9 cellular contexts compared by ENCODE assay signal in genomic region chr19:46602392-46603194, GRCh38. TPM values are rescaled to one million over a fixed set of nuclear protein-coding genes. Genes with fewer than 3 reads are reported as not detected.
A peak's percentile ranks its signal among the peaks of the same experiment; 100 is the strongest.
DNase-seq lines count a peak whose midpoint lies in the region; ATAC-seq and TF ChIP-seq lines count a peak whose summit lies in the region.
"Had no signal": no experiment of that assay in that cellular context is flagged by ENCODE, and none has a peak within 500 bp of the region (broad histone marks: within the 10 kb centered on the region; RNA-seq: fewer than 3 reads in every experiment).

No MANE protein-coding gene starts in this region.

- H3K27me3 ChIP-seq in neural progenitor cell = no peaks in the 10 kb centered on the region
- H3K27me3 ChIP-seq in upper lobe of right lung = no peaks in the 10 kb centered on the region

- H3F3A ChIP-seq in neural progenitor cell (ENCODE audit: low read depth) = peaks cover 15% of the 10 kb centered on the region

- H3K27ac ChIP-seq in epithelial cell of prostate (peak overlapping the region; percentile 91), neural progenitor cell (no peak overlapping the region), upper lobe of right lung (peak overlapping the region; percentile 18)

- peak overlapping the region; percentile 94 for H3K9ac ChIP-seq in neural progenitor cell

- H3K36me3 ChIP-seq in neural progenitor cell (no peaks in the 10 kb centered on the region), upper lobe of right lung (peaks cover 24% of the 10 kb centered on the region)

- ATAC-seq in upper lobe of right lung (no peak), HG03565 (IDR thresholded peaks at IDR 0.05; ENCODE audit: unreplicated experiment) (no peak), HG02973 (IDR thresholded peaks at IDR 0.05; ENCODE audit: unreplicated experiment) (no peak)

- peak overlapping the region; percentile 89 for H3K4me2 ChIP-seq in neural progenitor cell

- TF ChIP-seq CTCF in GM12875 (IDR thresholded peaks at IDR 0.05; ENCODE audit: borderline replicate concordance, insufficient read depth, low read depth, low read length) (no peak), WI38 (IDR thresholded peaks at IDR 0.05; ENCODE audit: low read depth, low read length) (no peak), neural progenitor cell (IDR thresholded peaks at IDR 0.05) (no peak), upper lobe of right lung (IDR thresholded peaks at IDR 0.05) (no peak)

- H3K27ac Mint-ChIP-seq in neural progenitor cell = no peak overlapping the region

- H3K79me2 ChIP-seq in neural progenitor cell (ENCODE audit: low read depth) = peaks cover 55% of the 10 kb centered on the region

- no peak overlapping the region for H2AFZ ChIP-seq in neural progenitor cell (replicated peaks)

- intact Hi-C loops in upper lobe of right lung (cut with DNase I) = no loop called here

- H3K9me3 ChIP-seq in neural progenitor cell (ENCODE audit: low read depth) (no peaks in the 10 kb centered on the region), upper lobe of right lung (no peaks in the 10 kb centered on the region)

- H4K20me1 ChIP-seq in neural progenitor cell (ENCODE audit: low read depth) = peaks cover 51% of the 10 kb centered on the region

- peaks cover 19% of the 10 kb centered on the region for H3K9me3 Mint-ChIP-seq in neural progenitor cell

- H3K4me1 Mint-ChIP-seq in neural progenitor cell = peaks cover 18% of the 10 kb centered on the region

- H3K27me3 Mint-ChIP-seq in neural progenitor cell (ENCODE audit: insufficient read depth, low read depth) = peaks cover 11% of the 10 kb centered on the region

- DNase-seq in epithelial cell of prostate (ENCODE audit: low read depth, low spot score) = no peak
- no peak for DNase-seq in neural progenitor cell (ENCODE audit: low spot score)
- peak; percentile 67 for DNase-seq in upper lobe of right lung
- no peak for DNase-seq in NCI-H226

- H3K4me3 ChIP-seq in GM12875 (ENCODE audit: low read depth, low read length) = peak overlapping the region; percentile 97
- peak overlapping the region; percentile 100 for H3K4me3 ChIP-seq in WI38 (ENCODE audit: low read depth, low read length)
- H3K4me3 ChIP-seq in neural progenitor cell = peak overlapping the region; percentile 100
- H3K4me3 ChIP-seq in upper lobe of right lung = peak overlapping the region; percentile 95

- H3K4me1 ChIP-seq in neural progenitor cell = peaks cover 27% of the 10 kb centered on the region
- H3K4me1 ChIP-seq in upper lobe of right lung = peaks cover 27% of the 10 kb centered on the region

- peaks cover 14% of the 10 kb centered on the region for H3K36me3 Mint-ChIP-seq in neural progenitor cell

- peak overlapping the region; percentile 98 for H3K4me3 Mint-ChIP-seq in neural progenitor cell

RNA-seq across cellular contexts. Expression of gene CALM3, which starts 1.5 kb away (rescaled TPM):
- total RNA-seq in neural progenitor cell (ENCODE audit: low replicate concordance) (373 and 403 TPM in 2 replicates), upper lobe of right lung (142 TPM)

RNA-seq across cellular contexts. Expression of gene PTGIR, which starts 22.3 kb away (rescaled TPM):
- total RNA-seq in neural progenitor cell (ENCODE audit: low replicate concordance) (not detected in 2 replicates), upper lobe of right lung (12.6 TPM)

RNA-seq across cellular contexts. Expression of gene GNG8, which starts 33.4 kb away (rescaled TPM):
- total RNA-seq in neural progenitor cell (ENCODE audit: low replicate concordance) = not detected in 2 replicates
- total RNA-seq in upper lobe of right lung = not detected
- total RNA-seq: RPMI7951 had no signal

RNA-seq across cellular contexts. Expression of gene DACT3, which starts 58.4 kb away (rescaled TPM):
- total RNA-seq in neural progenitor cell (ENCODE audit: low replicate concordance) (0.75 and 2.2 TPM in 2 replicates), upper lobe of right lung (10.0 TPM)

Comparison
In these comparisons a context has a peak if more than half of its experiments do, and no peak if none do; other contexts are left out.
1. RNA of gene PTGIR, which starts 22.3 kb away (total RNA-seq): 12.6 TPM in upper lobe of right lung (single experiment); not detected in neural progenitor cell; every median in the first group is over 10 times any median in the second.
2. Peak in every context shown above with its lines, with median percentiles within 50 percentile points of each other: H3K4me3 ChIP-seq.